1 cellular context compared by ENCODE assay signal in the genomic region with DNA sequence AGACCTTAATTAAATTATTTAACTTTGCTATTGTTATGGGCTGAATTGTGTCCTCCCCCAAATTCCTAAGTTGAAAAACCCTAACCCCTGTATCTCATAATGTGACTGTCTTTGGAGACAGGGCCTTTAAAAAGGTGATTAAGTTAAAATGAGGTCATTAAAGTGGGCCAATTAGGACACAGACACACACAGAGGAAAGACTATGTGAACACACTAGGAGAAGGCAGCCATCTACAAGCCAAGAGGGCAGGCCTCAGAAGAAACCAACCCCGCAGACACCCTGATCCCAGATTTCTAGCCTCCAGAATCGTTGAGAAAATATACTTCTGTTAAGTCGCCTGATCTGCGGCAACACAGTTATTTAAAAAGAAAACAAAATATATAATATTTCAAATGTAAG.
TF ChIP-seq lines count a peak whose summit lies in the region.

No MANE protein-coding gene starts in this region.

TF ChIP-seq in HEK293, 187 proteins besides CTCF, POLR2A, EP300 and RAD21 (continued from another document):
- TF ChIP-seq, protein P1, sequence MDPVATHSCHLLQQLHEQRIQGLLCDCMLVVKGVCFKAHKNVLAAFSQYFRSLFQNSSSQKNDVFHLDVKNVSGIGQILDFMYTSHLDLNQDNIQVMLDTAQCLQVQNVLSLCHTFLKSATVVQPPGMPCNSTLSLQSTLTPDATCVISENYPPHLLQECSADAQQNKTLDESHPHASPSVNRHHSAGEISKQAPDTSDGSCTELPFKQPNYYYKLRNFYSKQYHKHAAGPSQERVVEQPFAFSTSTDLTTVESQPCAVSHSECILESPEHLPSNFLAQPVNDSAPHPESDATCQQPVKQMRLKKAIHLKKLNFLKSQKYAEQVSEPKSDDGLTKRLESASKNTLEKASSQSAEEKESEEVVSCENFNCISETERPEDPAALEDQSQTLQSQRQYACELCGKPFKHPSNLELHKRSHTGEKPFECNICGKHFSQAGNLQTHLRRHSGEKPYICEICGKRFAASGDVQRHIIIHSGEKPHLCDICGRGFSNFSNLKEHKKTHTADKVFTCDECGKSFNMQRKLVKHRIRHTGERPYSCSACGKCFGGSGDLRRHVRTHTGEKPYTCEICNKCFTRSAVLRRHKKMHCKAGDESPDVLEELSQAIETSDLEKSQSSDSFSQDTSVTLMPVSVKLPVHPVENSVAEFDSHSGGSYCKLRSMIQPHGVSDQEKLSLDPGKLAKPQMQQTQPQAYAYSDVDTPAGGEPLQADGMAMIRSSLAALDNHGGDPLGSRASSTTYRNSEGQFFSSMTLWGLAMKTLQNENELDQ (tag by site-specific recombination; IDR thresholded peaks at IDR 0.05; ENCODE audit: low read depth) = no peak
